In the genomic region with DNA sequence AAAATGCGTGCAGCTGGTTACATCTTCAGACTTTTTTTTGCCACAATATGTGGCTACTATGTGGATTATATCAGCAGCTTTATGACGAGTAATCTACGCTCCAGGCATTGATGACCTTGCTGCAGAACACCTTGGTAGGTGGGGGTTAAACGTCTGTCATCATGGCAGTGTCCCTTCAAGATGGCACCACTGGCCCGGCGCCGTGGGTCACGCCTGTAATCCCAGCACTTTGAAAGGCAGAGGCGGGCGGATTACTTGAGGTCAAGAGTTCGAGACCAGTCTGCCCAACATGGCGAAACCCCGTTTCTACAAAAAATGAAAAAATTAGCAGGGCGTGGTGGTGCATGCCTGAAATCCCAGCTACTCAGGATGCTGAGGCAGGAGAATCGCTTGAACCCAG, we compare ENCODE assay signal across 29 cellular contexts.
"Had no signal": no experiment of that assay in that cellular context is flagged by ENCODE, and none has a peak within 500 bp of the region (broad histone marks: within the 10 kb centered on the region; RNA-seq: fewer than 3 reads in every experiment).

No MANE protein-coding gene starts in this region.

- H3K27me3 ChIP-seq: colonic mucosa, dorsolateral prefrontal cortex, esophagus muscularis mucosa, esophagus squamous epithelium, foreskin keratinocyte, gastrocnemius medialis, gastroesophageal sphincter, heart left ventricle, heart right ventricle had no signal

- DNase-seq: colonic mucosa; cortex of kidney; dermis blood vessel endothelial cell; dorsolateral prefrontal cortex; effector CD4-positive, alpha-beta T cell; effector CD8-positive, alpha-beta T cell; effector memory CD4-positive, alpha-beta T cell; effector memory CD8-positive, alpha-beta T cell; endodermal cell; erythroblast; esophagus squamous epithelium; foreskin fibroblast; foreskin keratinocyte; foreskin melanocyte; gastrocnemius medialis; glutamatergic neuron; head of caudate nucleus; heart left ventricle; heart right ventricle had no signal

- H3K4me3 ChIP-seq: colonic mucosa, coronary artery, dorsolateral prefrontal cortex, esophagus muscularis mucosa, esophagus squamous epithelium, gastrocnemius medialis, gastroesophageal sphincter, heart left ventricle, heart right ventricle had no signal

- H3K36me3 ChIP-seq: colonic mucosa, esophagus muscularis mucosa, esophagus squamous epithelium, gastrocnemius medialis, gastroesophageal sphincter, heart left ventricle, heart right ventricle had no signal

- FAIRE-seq: colon, endometrium, endothelial cell of umbilical vein, frontal cortex had no signal

- H3K4me3 Mint-ChIP-seq: dendritic cell treated with granulocyte-macrophage colony-stimulating factor and Interleukin-4, amounts not matched to agents 40 ng/mL and 50 ng/mL, for 4 days; effector memory CD8-positive, alpha-beta T cell; endodermal cell had no signal

- H3K9me3 ChIP-seq: colonic mucosa, esophagus muscularis mucosa, esophagus squamous epithelium, gastrocnemius medialis, gastroesophageal sphincter, heart left ventricle had no signal

- H3K27me3 Mint-ChIP-seq: dendritic cell treated with granulocyte-macrophage colony-stimulating factor and Interleukin-4, amounts not matched to agents 40 ng/mL and 50 ng/mL, for 4 days; effector memory CD8-positive, alpha-beta T cell had no signal

- H3K9me3 Mint-ChIP-seq: effector memory CD8-positive, alpha-beta T cell had no signal

- H3K27ac ChIP-seq: colonic mucosa, coronary artery, dorsolateral prefrontal cortex, epithelial cell of prostate, esophagus muscularis mucosa, esophagus squamous epithelium, foreskin keratinocyte, gastrocnemius medialis, gastroesophageal sphincter, heart left ventricle, heart right ventricle had no signal

- H3K27ac Mint-ChIP-seq: dendritic cell treated with granulocyte-macrophage colony-stimulating factor and Interleukin-4, amounts not matched to agents 40 ng/mL and 50 ng/mL, for 4 days; effector memory CD8-positive, alpha-beta T cell; endodermal cell had no signal

- H3K4me1 ChIP-seq: colonic mucosa, esophagus muscularis mucosa, gastrocnemius medialis, gastroesophageal sphincter, heart left ventricle, heart right ventricle had no signal

- ATAC-seq: effector memory CD8-positive, alpha-beta T cell; esophagus mucosa; foreskin keratinocyte; gastrocnemius medialis; gastroesophageal sphincter; heart left ventricle; heart right ventricle had no signal
